8 cellular contexts compared by ENCODE assay signal in the genomic region with DNA sequence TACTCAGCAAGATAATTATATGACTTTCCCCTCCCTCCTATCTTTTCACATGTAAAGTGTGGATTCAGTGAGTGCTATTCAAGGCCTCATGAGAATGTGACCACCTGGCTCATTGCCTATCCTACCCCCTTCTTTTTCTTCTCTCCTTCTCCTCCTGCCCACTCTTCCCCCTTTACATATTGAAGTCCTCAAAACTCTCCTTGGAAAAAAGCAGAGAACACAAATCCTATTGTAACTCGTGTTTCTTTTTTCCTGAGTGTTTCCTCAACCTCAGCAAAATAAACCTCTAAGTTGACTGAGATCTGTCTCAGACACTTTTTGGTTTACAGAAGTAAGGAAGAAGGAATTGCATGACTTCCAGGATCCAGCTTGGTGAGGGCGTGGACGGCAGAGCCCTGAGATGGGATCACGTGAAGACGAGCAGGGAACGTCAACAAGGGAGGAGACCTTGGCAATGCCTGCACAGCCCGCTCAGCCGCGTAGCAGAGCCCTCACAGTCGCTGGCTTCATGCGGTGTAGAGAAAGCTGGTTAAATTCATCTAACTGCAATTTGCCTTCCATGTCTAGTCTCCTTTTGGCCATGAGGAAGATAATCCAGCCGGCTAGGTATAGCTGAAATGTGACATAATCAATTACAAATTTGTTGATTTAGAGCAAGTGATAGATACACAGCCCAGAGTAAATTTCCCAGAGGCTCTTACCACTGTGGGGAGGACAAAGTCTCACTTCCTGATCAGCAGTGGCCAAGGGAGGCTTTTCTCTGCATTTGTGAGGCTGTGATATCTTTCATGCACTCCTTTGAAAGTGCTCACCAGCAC.
A peak's percentile ranks its signal among the peaks of the same experiment; 100 is the strongest.
DNase-seq lines count a peak whose midpoint lies in the region; ATAC-seq, FAIRE-seq and TF ChIP-seq lines count a peak whose summit lies in the region.

No MANE protein-coding gene starts in this region.

- no peaks in the 10 kb centered on the region for H3K9me3 Mint-ChIP-seq in CD8-positive, alpha-beta memory T cell
- no peaks in the 10 kb centered on the region for H3K9me3 Mint-ChIP-seq in activated naive CD4-positive, alpha-beta T cell treated with anti-CD3 and anti-CD28 coated beads for 36 hours

- no peaks in the 10 kb centered on the region for H3K27me3 ChIP-seq in CD8-positive, alpha-beta memory T cell (ENCODE audit: insufficient read depth, low read length, poor library complexity, severe bottlenecking)
- no peaks in the 10 kb centered on the region for H3K27me3 ChIP-seq in gastroesophageal sphincter

- ATAC-seq in gastroesophageal sphincter (peak; percentile 93), omental fat pad (ENCODE audit: low FRiP score) (peak; percentile 90), HG02981 (IDR thresholded peaks at IDR 0.05; ENCODE audit: unreplicated experiment) (no peak), GM21786 (IDR thresholded peaks at IDR 0.05; ENCODE audit: unreplicated experiment) (no peak)

- POLR2A ChIA-PET in CD8-positive, alpha-beta memory T cell (lab: Charles Lee) = no interaction called here
- POLR2A ChIA-PET in OCI-LY7 (lab: Charles Lee) = interaction anchor here (0.5 to 0.6 kb wide), 2 partner anchors 8 to 243 kb away, joined by 3 to 6 read pairs; no protein-coding TSS in a partner anchor

- H3K36me3 ChIP-seq in CD8-positive, alpha-beta memory T cell (ENCODE audit: insufficient read depth, low read length) = no peaks in the 10 kb centered on the region
- H3K36me3 ChIP-seq in OCI-LY7 (ENCODE audit: insufficient read depth, low read length) (no peaks in the 10 kb centered on the region), gastroesophageal sphincter (no peaks in the 10 kb centered on the region)

- peaks cover 2 to 4% (median 4%) of the 10 kb centered on the region in 3 donors for H3K4me1 Mint-ChIP-seq in CD8-positive, alpha-beta memory T cell
- peaks cover 2% of the 10 kb centered on the region for H3K4me1 Mint-ChIP-seq in activated naive CD4-positive, alpha-beta T cell treated with anti-CD3 and anti-CD28 coated beads for 36 hours (ENCODE audit: low read depth)

- no peak overlapping the region for H3K4me2 ChIP-seq in OCI-LY7 (ENCODE audit: low read length)

- BruUV-seq in OCI-LY7 (replicated peaks; lab: Mats Ljungman, UMichigan) = no TSS peak

- peak overlapping the region; percentile 54 for H2AFZ ChIP-seq in OCI-LY7 (ENCODE audit: low read length)

- H3K9me2 ChIP-seq in OCI-LY7 (ENCODE audit: insufficient read depth, low read length) = no peaks in the 10 kb centered on the region

- H3K36me3 Mint-ChIP-seq in CD8-positive, alpha-beta memory T cell = no peaks in the 10 kb centered on the region
- no peaks in the 10 kb centered on the region for H3K36me3 Mint-ChIP-seq in activated naive CD4-positive, alpha-beta T cell treated with anti-CD3 and anti-CD28 coated beads for 36 hours (ENCODE audit: low read depth)

- intact Hi-C loops in OCI-LY7 (cut with micrococcal nuclease; ENCODE audit: unreplicated experiment) = no loop called here
- intact Hi-C loops in activated naive CD4-positive, alpha-beta T cell treated with anti-CD3 and anti-CD28 coated beads for 36 hours (cut with micrococcal nuclease) = no loop called here

- no peaks in the 10 kb centered on the region for H3K27me3 Mint-ChIP-seq in CD8-positive, alpha-beta memory T cell
- H3K27me3 Mint-ChIP-seq in activated naive CD4-positive, alpha-beta T cell treated with anti-CD3 and anti-CD28 coated beads for 36 hours (ENCODE audit: low read depth) = no peaks in the 10 kb centered on the region

- TF ChIP-seq EP300 in gastroesophageal sphincter (IDR thresholded peaks at IDR 0.05) = no peak

- CTCF ChIA-PET in CD8-positive, alpha-beta memory T cell (lab: Charles Lee) = interaction anchor here (1.0 to 1.4 kb wide), 4 partner anchors 14 to 140 kb away, joined by 3 to 4 read pairs (median 4); no protein-coding TSS in a partner anchor
- CTCF ChIA-PET in OCI-LY7 (lab: Charles Lee; ENCODE audit: unreplicated experiment) = no interaction called here
- CTCF ChIA-PET in activated naive CD4-positive, alpha-beta T cell treated with anti-CD3 and anti-CD28 coated beads for 36 hours (lab: Charles Lee) = interaction anchor here (0.6 to 1.1 kb wide), 2 partner anchors 27 to 229 kb away, joined by 3 to 5 read pairs; no protein-coding TSS in a partner anchor

- no peaks in the 10 kb centered on the region for H3K9me3 ChIP-seq in CD8-positive, alpha-beta memory T cell (ENCODE audit: low read length)
- H3K9me3 ChIP-seq in OCI-LY7 (ENCODE audit: low read length) (no peaks in the 10 kb centered on the region), gastroesophageal sphincter (no peaks in the 10 kb centered on the region)

- H3K79me2 ChIP-seq in OCI-LY7 (ENCODE audit: insufficient read depth, low read depth, low read length) = no peaks in the 10 kb centered on the region

- no peaks in the 10 kb centered on the region for H4K20me1 ChIP-seq in OCI-LY7 (ENCODE audit: insufficient read depth, low read length)

- no peaks in the 10 kb centered on the region for H3K4me1 ChIP-seq in CD8-positive, alpha-beta memory T cell (ENCODE audit: insufficient read depth, low read length)
- no peaks in the 10 kb centered on the region for H3K4me1 ChIP-seq in OCI-LY7 (ENCODE audit: insufficient read depth, low read length, poor library complexity, severe bottlenecking)
- H3K4me1 ChIP-seq in gastroesophageal sphincter = peaks cover 0 to 10% (median 3%) of the 10 kb centered on the region in 3 donors

- WGBS in gastroesophageal sphincter (ENCODE audit: low coverage in 1 of 2), 2 donors = 0 to 50% methylated on average over 6 to 9 of the region's 12 CpGs

- no peak overlapping the region for H3K4me3 ChIP-seq in CD8-positive, alpha-beta memory T cell (ENCODE audit: low read length)
- no peak overlapping the region for H3K4me3 ChIP-seq in OCI-LY7 (ENCODE audit: low read depth, low read length, poor library complexity, severe bottlenecking)
- H3K4me3 ChIP-seq in gastroesophageal sphincter = peak overlapping the region in 1 of 2 donors; percentile 26

- H3K27ac ChIP-seq in CD8-positive, alpha-beta memory T cell (ENCODE audit: low read depth, low read length) = peak overlapping the region; percentile 75
- H3K27ac ChIP-seq in OCI-LY7 (ENCODE audit: low read depth, low read length, poor library complexity, severe bottlenecking) = no peak overlapping the region
- H3K27ac ChIP-seq in gastroesophageal sphincter = peak overlapping the region; percentile 34 to 77 (median 66)

- no peak overlapping the region for H3K27ac Mint-ChIP-seq in CD8-positive, alpha-beta memory T cell
- H3K27ac Mint-ChIP-seq in activated naive CD4-positive, alpha-beta T cell treated with anti-CD3 and anti-CD28 coated beads for 36 hours = no peak overlapping the region

- H3K4me3 Mint-ChIP-seq in CD8-positive, alpha-beta memory T cell = no peak overlapping the region
- H3K4me3 Mint-ChIP-seq in activated naive CD4-positive, alpha-beta T cell treated with anti-CD3 and anti-CD28 coated beads for 36 hours = no peak overlapping the region

- FAIRE-seq in GM12891 (lab: Jason Lieb, UNC) = no peak

- TF ChIP-seq POLR2A in gastroesophageal sphincter (IDR thresholded peaks at IDR 0.05) = peak in 1 of 2 donors; percentile 11
- no peak for TF ChIP-seq POLR2A in GM12891 (IDR thresholded peaks at IDR 0.05; ENCODE audit: low read depth, low read length)

- DNase-seq in CD8-positive, alpha-beta memory T cell = no peak
- DNase-seq in OCI-LY7 (ENCODE audit: low spot score) (no peak), omental fat pad (ENCODE audit: low spot score) (peak; percentile 44), GM12891 (ENCODE audit: insufficient read length, low spot score) (no peak)
- DNase-seq in activated naive CD4-positive, alpha-beta T cell treated with anti-CD3 and anti-CD28 coated beads for 36 hours = no peak

- TF ChIP-seq CTCF in OCI-LY7 (conservative IDR thresholded peaks at IDR 0.05; ENCODE audit: low read length) (no peak), gastroesophageal sphincter (IDR thresholded peaks at IDR 0.05) (no peak), omental fat pad (IDR thresholded peaks at IDR 0.05) (no peak)

TF ChIP-seq in GM12891, 5 proteins besides CTCF, POLR2A, EP300 and RAD21:
- TF ChIP-seq PAX5 (IDR thresholded peaks at IDR 0.05; ENCODE audit: insufficient read depth, low read length, severe bottlenecking) (no peak), TAF1 (IDR thresholded peaks at IDR 0.05; ENCODE audit: low read depth, low read length) (no peak), SPI1 (IDR thresholded peaks at IDR 0.05; ENCODE audit: low read depth, low read length) (no peak), POLR2AphosphoS5 (IDR thresholded peaks at IDR 0.05; ENCODE audit: low read depth, low read length) (no peak), POU2F2 (IDR thresholded peaks at IDR 0.05; ENCODE audit: low read depth, low read length) (no peak)

Comparison
In these comparisons a context has a peak if more than half of its experiments do, and no peak if none do; other contexts are left out.
1. ATAC-seq: peak in gastroesophageal sphincter (single experiment) and omental fat pad (single experiment); none in HG02981 (single experiment) and GM21786 (single experiment).